Comparison of ENCODE assay signal across 1 cellular context in the genomic region with DNA sequence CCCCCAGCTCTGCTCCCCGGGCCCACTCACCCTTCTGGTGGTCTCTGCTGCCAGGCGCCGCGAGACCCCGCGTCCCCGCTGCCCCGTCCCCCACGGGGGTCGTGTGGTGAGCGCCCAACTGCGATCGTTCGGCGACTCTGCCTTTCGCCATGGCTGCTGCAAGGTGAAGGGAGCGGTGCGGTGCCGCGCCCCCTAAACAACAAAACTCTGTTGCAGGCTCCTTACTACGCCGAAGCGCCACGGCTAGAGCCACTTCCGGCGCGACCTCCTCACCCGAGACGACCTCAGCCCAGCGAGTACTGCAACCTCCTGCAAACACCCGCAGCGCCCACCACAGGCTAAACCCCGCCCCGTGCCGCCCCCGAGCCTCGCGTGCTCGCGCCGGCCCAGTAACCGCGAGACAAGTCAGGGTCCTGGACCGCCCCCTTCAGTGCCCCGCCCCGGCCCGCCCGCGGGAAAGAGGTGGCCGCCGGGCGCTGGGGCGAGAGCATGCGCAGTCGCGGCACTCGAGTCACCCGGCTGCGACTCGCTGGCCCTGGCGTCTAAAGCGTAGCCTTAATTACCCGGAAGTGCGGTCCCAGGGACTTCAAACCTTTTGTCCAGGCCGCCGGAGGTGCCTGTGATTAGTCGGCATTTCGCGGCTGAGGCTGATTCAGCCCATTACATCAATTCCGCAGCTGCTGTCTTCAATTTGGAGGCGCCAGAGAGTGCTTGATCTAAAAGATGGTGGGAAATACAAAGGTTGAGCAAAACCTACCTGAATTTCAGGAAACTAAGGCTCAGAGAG.
A peak's percentile ranks its signal among the peaks of the same experiment; 100 is the strongest.
TF ChIP-seq lines count a peak whose summit lies in the region.

A gene with protein sequence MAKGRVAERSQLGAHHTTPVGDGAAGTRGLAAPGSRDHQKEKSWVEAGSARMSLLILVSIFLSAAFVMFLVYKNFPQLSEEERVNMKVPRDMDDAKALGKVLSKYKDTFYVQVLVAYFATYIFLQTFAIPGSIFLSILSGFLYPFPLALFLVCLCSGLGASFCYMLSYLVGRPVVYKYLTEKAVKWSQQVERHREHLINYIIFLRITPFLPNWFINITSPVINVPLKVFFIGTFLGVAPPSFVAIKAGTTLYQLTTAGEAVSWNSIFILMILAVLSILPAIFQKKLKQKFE (minus strand): TSS at position 303 of the 787 bp plus-strand sequence. CDS start 152 bp downstream, at position 151.

TF ChIP-seq in GM12878, 131 proteins besides CTCF, POLR2A, EP300 and RAD21 (continued from another document and continues in another):
- TF ChIP-seq CREB1 (IDR thresholded peaks at IDR 0.05; ENCODE audit: low read depth) (peak; percentile 92), SIX5 (IDR thresholded peaks at IDR 0.05; ENCODE audit: low read depth, low read length, severe bottlenecking) (peak; percentile 34), HDAC6 (IDR thresholded peaks at IDR 0.05; ENCODE audit: unreplicated experiment) (peak; percentile 33), POLR2AphosphoS2 (IDR thresholded peaks at IDR 0.05; ENCODE audit: low read depth, low read length) (peak; percentile 43; the same call in 1 of the 2 replicates), CEBPB (IDR thresholded peaks at IDR 0.05; ENCODE audit: borderline replicate concordance in 1 of 2, low read depth in 2 of 2, low read length in 2 of 2) (no peak), RBBP5 (conservative IDR thresholded peaks at IDR 0.05) (peak; percentile 75; the same call in 1 of the 2 replicates), BMI1 (IDR thresholded peaks at IDR 0.05; ENCODE audit: borderline replicate concordance) (no peak), NR2C2 (IDR thresholded peaks at IDR 0.05; ENCODE audit: borderline replicate concordance, control insufficient read depth, insufficient read length, low read depth) (no peak), CREM (IDR thresholded peaks at IDR 0.05; ENCODE audit: low read depth) (peak; percentile 82), CEBPZ (IDR thresholded peaks at IDR 0.05; ENCODE audit: low read depth, low read length) (no peak), SUZ12 (IDR thresholded peaks at IDR 0.05; ENCODE audit: unreplicated experiment) (no peak), DPF2 (IDR thresholded peaks at IDR 0.05) (peak; percentile 72), TAF1 (IDR thresholded peaks at IDR 0.05; ENCODE audit: borderline replicate concordance, low read depth, low read length) (peak; percentile 96), TARDBP (IDR thresholded peaks at IDR 0.05; ENCODE audit: borderline replicate concordance) (no peak), NFYA (IDR thresholded peaks at IDR 0.05; ENCODE audit: borderline replicate concordance, low read depth, low read length) (no peak), SP1 (IDR thresholded peaks at IDR 0.05; ENCODE audit: low read depth, low read length) (peak; percentile 77), MEF2A (IDR thresholded peaks at IDR 0.05; ENCODE audit: insufficient read depth, low read depth, low read length) (0 out of 2 replicates have a peak, but pooled peaks have one; percentile 47), NBN (IDR thresholded peaks at IDR 0.05) (peak; percentile 25; the same call in 1 of the 2 replicates), MLLT1 (IDR thresholded peaks at IDR 0.05) (peak; percentile 99), ATF2 (IDR thresholded peaks at IDR 0.05; ENCODE audit: low read length) (no peak), ZSCAN29 (IDR thresholded peaks at IDR 0.05) (no peak), MYC (IDR thresholded peaks at IDR 0.05; ENCODE audit: insufficient read depth, insufficient read length, insufficient replicate concordance, low read length, severe bottlenecking) (no peak), CHD4 (IDR thresholded peaks at IDR 0.05) (no peak), PAX8 (IDR thresholded peaks at IDR 0.05) (no peak), GATAD2B (conservative IDR thresholded peaks at IDR 0.05; ENCODE audit: low read depth) (peak; percentile 49; the same call in 1 of the 2 replicates), SMAD1 (IDR thresholded peaks at IDR 0.05; ENCODE audit: low read depth, partially characterized antibody) (no peak), USF1 (IDR thresholded peaks at IDR 0.05; ENCODE audit: borderline replicate concordance, extremely low read length, insufficient read depth, low read depth, low read length) (no peak), ZNF207 (IDR thresholded peaks at IDR 0.05; ENCODE audit: borderline replicate concordance) (no peak), STAT3 (IDR thresholded peaks at IDR 0.05; ENCODE audit: low read depth, low read length) (no peak), NRF1 (conservative IDR thresholded peaks at IDR 0.05; ENCODE audit: low read depth, low read length) (peak; percentile 71), SRF (IDR thresholded peaks at IDR 0.05; ENCODE audit: low read depth in 2 of 2, low read length in 2 of 2) (peak in 1 of 2 experiments; percentile 85; a peak in 2 of 4 replicates), YY1 (IDR thresholded peaks at IDR 0.05; ENCODE audit: low read depth, low read length) (peak; percentile 74; the same call in 1 of the 2 replicates), RAD51 (IDR thresholded peaks at IDR 0.05) (no peak)
- TF ChIP-seq, protein P1, sequence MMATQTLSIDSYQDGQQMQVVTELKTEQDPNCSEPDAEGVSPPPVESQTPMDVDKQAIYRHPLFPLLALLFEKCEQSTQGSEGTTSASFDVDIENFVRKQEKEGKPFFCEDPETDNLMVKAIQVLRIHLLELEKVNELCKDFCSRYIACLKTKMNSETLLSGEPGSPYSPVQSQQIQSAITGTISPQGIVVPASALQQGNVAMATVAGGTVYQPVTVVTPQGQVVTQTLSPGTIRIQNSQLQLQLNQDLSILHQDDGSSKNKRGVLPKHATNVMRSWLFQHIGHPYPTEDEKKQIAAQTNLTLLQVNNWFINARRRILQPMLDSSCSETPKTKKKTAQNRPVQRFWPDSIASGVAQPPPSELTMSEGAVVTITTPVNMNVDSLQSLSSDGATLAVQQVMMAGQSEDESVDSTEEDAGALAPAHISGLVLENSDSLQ (IDR thresholded peaks at IDR 0.05) = no peak
- TF ChIP-seq, protein P2, sequence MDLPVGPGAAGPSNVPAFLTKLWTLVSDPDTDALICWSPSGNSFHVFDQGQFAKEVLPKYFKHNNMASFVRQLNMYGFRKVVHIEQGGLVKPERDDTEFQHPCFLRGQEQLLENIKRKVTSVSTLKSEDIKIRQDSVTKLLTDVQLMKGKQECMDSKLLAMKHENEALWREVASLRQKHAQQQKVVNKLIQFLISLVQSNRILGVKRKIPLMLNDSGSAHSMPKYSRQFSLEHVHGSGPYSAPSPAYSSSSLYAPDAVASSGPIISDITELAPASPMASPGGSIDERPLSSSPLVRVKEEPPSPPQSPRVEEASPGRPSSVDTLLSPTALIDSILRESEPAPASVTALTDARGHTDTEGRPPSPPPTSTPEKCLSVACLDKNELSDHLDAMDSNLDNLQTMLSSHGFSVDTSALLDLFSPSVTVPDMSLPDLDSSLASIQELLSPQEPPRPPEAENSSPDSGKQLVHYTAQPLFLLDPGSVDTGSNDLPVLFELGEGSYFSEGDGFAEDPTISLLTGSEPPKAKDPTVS (IDR thresholded peaks at IDR 0.05; ENCODE audit: low read depth, low read length) = no peak
- TF ChIP-seq, protein P3, sequence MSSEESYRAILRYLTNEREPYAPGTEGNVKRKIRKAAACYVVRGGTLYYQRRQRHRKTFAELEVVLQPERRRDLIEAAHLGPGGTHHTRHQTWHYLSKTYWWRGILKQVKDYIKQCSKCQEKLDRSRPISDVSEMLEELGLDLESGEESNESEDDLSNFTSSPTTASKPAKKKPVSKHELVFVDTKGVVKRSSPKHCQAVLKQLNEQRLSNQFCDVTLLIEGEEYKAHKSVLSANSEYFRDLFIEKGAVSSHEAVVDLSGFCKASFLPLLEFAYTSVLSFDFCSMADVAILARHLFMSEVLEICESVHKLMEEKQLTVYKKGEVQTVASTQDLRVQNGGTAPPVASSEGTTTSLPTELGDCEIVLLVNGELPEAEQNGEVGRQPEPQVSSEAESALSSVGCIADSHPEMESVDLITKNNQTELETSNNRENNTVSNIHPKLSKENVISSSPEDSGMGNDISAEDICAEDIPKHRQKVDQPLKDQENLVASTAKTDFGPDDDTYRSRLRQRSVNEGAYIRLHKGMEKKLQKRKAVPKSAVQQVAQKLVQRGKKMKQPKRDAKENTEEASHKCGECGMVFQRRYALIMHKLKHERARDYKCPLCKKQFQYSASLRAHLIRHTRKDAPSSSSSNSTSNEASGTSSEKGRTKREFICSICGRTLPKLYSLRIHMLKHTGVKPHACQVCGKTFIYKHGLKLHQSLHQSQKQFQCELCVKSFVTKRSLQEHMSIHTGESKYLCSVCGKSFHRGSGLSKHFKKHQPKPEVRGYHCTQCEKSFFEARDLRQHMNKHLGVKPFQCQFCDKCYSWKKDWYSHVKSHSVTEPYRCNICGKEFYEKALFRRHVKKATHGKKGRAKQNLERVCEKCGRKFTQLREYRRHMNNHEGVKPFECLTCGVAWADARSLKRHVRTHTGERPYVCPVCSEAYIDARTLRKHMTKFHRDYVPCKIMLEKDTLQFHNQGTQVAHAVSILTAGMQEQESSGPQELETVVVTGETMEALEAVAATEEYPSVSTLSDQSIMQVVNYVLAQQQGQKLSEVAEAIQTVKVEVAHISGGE (CRISPR knock-in tag; IDR thresholded peaks at IDR 0.05) = no peak
- TF ChIP-seq, protein P4, sequence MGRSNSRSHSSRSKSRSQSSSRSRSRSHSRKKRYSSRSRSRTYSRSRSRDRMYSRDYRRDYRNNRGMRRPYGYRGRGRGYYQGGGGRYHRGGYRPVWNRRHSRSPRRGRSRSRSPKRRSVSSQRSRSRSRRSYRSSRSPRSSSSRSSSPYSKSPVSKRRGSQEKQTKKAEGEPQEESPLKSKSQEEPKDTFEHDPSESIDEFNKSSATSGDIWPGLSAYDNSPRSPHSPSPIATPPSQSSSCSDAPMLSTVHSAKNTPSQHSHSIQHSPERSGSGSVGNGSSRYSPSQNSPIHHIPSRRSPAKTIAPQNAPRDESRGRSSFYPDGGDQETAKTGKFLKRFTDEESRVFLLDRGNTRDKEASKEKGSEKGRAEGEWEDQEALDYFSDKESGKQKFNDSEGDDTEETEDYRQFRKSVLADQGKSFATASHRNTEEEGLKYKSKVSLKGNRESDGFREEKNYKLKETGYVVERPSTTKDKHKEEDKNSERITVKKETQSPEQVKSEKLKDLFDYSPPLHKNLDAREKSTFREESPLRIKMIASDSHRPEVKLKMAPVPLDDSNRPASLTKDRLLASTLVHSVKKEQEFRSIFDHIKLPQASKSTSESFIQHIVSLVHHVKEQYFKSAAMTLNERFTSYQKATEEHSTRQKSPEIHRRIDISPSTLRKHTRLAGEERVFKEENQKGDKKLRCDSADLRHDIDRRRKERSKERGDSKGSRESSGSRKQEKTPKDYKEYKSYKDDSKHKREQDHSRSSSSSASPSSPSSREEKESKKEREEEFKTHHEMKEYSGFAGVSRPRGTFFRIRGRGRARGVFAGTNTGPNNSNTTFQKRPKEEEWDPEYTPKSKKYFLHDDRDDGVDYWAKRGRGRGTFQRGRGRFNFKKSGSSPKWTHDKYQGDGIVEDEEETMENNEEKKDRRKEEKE (IDR thresholded peaks at IDR 0.05) = no peak
